In the genomic region with DNA sequence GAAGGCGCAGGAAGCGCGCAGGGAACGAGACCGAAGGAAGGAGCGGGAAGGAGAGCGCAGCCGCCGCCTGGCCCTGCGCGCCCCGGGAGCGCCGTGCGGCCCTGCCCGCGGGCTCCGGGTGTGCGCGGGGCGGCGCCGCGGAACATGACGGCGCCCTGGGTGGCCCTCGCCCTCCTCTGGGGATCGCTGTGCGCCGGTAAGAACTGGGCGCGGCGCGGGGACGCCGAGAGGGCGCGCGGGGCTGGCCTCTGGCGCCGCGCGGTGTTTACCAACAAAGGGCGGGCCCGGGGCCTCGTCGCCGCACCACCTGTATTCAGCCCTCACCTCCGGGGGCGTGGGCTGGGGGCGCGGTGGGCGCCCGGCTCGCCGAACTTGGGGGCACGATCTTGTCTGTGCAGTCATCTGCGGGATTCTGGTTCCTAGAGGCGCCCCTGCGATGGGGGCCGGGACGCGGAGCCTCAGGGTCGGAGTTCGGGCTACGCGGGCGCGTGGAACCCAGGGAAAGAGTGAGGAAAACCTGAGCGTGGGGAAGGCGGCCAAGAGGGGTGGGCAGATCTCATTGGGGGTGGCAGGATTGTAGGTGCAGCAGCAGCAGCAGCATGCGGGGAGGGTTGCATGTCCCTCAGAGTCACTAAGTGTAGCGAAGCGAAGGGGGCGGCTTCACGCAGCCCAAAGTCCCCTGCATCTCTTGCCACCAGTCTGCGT, we compare ENCODE assay signal across 8 cellular contexts. TPM values are rescaled to one million over a fixed set of nuclear protein-coding genes. Genes with fewer than 3 reads are reported as not detected.
DNase-seq lines count a peak whose midpoint lies in the region; ATAC-seq and TF ChIP-seq lines count a peak whose summit lies in the region.

No MANE protein-coding gene starts in this region.

- no peaks in the 10 kb centered on the region for H3K4me1 ChIP-seq in GM23248 (ENCODE audit: insufficient read depth)
- H3K4me1 ChIP-seq in heart left ventricle = peaks cover 0 to 47% (median 34%) of the 10 kb centered on the region in 12 donors

- peak overlapping the region; percentile 88 for H2AFZ ChIP-seq in GM23248

- no peaks in the 10 kb centered on the region for H4K20me1 ChIP-seq in GM23248 (ENCODE audit: insufficient read depth)

- TF ChIP-seq POLR2A in NB4 (IDR thresholded peaks at IDR 0.05; ENCODE audit: extremely low read depth, insufficient read length) (no peak), heart left ventricle (IDR thresholded peaks at IDR 0.05) (peak in 1 of 2 donors; percentile 9)

- intact Hi-C loops in heart left ventricle (cut with DNase I) = loop anchor here in 2 of 10 donors (5.0 to 10.0 kb wide), 2 partner anchors 317 to 320 kb away; a partner anchor contains a TSS

- no peaks in the 10 kb centered on the region for H3K9me3 ChIP-seq in GM23248 (ENCODE audit: low read depth)
- no peaks in the 10 kb centered on the region for H3K9me3 ChIP-seq in heart left ventricle

- H3F3A ChIP-seq in GM23248 (ENCODE audit: insufficient read depth) = peaks cover 4% of the 10 kb centered on the region; the same call in 1 of the 2 replicates

- H3K4me3 ChIP-seq in GM23248 (peak overlapping the region; percentile 79), NB4 (ENCODE audit: low read depth, low read length) (peak overlapping the region; percentile 59), heart left ventricle (peak overlapping the region; percentile 76 to 98 (median 89))

- ATAC-seq in heart left ventricle = peak in 3 of 4 donors; percentile 16 to 41 (median 40)

- in situ Hi-C loops in GM23248 (cut with MboI) = no loop called here

- peak overlapping the region; percentile 96 for H3K27ac Mint-ChIP-seq in activated naive CD4-positive, alpha-beta T cell treated with anti-CD3 and anti-CD28 coated beads, Interleukin-2, amount 50 U/mL, for 24 hours

- no peaks in the 10 kb centered on the region for H3K27me3 Mint-ChIP-seq in activated naive CD4-positive, alpha-beta T cell treated with anti-CD3 and anti-CD28 coated beads, Interleukin-2, amount 50 U/mL, for 24 hours

- peak overlapping the region; percentile 80 for H3K9ac ChIP-seq in GM23248

- H3K4me3 Mint-ChIP-seq in activated naive CD4-positive, alpha-beta T cell treated with anti-CD3 and anti-CD28 coated beads, Interleukin-2, amount 50 U/mL, for 24 hours = peak overlapping the region; percentile 97

- H3K36me3 ChIP-seq in GM23248 (ENCODE audit: low read depth) (no peaks in the 10 kb centered on the region), heart left ventricle (no peaks in the 10 kb centered on the region)

- TF ChIP-seq CTCF in NB4 (IDR thresholded peaks at IDR 0.05; ENCODE audit: low read depth, low read length) (no peak), heart left ventricle (IDR thresholded peaks at IDR 0.05) (no peak)

- H3K27ac ChIP-seq in GM23248 (no peak overlapping the region), heart left ventricle (peak overlapping the region; percentile 75 to 95 (median 82))

- H3K4me1 Mint-ChIP-seq in activated naive CD4-positive, alpha-beta T cell treated with anti-CD3 and anti-CD28 coated beads, Interleukin-2, amount 50 U/mL, for 24 hours = peaks cover 15% of the 10 kb centered on the region

- DNase-seq in DMS153 treated with DMSO at 0.1 percent for 48 hours (lab: John Stamatoyannopoulos, UW; ENCODE audit: unreplicated experiment) (peak; percentile 0), DMS153 (lab: John Stamatoyannopoulos, UW) (no peak), GM23248 (peak; percentile 65), NB4 (ENCODE audit: low read depth) (peak; percentile 48), heart left ventricle (peak in 2 of 5 donors; percentile 36 to 67), pons (ENCODE audit: low spot score) (peak; percentile 14), SKM-1 (lab: John Stamatoyannopoulos, UW; ENCODE audit: unreplicated experiment) (no peak)

- no peaks in the 10 kb centered on the region for H3K79me2 ChIP-seq in GM23248 (ENCODE audit: insufficient read depth)

- peak overlapping the region; percentile 85 for H3K4me2 ChIP-seq in GM23248 (ENCODE audit: unreplicated experiment)

- H3K9me2 ChIP-seq in GM23248 (ENCODE audit: insufficient read depth) = no peaks in the 10 kb centered on the region

- H3K27me3 ChIP-seq in GM23248 (replicated peaks; ENCODE audit: insufficient read depth) (no peaks in the 10 kb centered on the region), heart left ventricle (peaks cover 0 to 9% (median 0%) of the 10 kb centered on the region in 9 donors)

- no peaks in the 10 kb centered on the region for H3K36me3 Mint-ChIP-seq in activated naive CD4-positive, alpha-beta T cell treated with anti-CD3 and anti-CD28 coated beads, Interleukin-2, amount 50 U/mL, for 24 hours

- no peaks in the 10 kb centered on the region for H3K9me3 Mint-ChIP-seq in activated naive CD4-positive, alpha-beta T cell treated with anti-CD3 and anti-CD28 coated beads, Interleukin-2, amount 50 U/mL, for 24 hours

- WGBS in GM23248 (ENCODE audit: low coverage in 1 of 2, low lambda C conversion rate in 2 of 2, missing lambda C conversion rate in 2 of 2), 2 experiments = 1 to 3% methylated on average over 39 to 53 of the region's 77 CpGs
- WGBS in heart left ventricle, 4 donors = 0 to 1% (median 1%) methylated on average over 34 to 77 of the region's 77 CpGs

RNA-seq across cellular contexts. Expression of a gene that starts 0.6 kb away (rescaled TPM):
- total RNA-seq in GM23248 (2014; rRNA removed; shearing (Covaris generic)) = 0.76 TPM in 2 replicates
- polyA plus RNA-seq in GM23248 (2016; fragmentation: Nextera tagmentation; extraction: Ambion mirVana) (0.16 TPM in 2 replicates), heart left ventricle (1 to 10 TPM; 1.3 to 1.5 TPM)
- 10 to 100 TPM in 1 of 9 donors, 1 to 10 TPM in 8; 3.5 to 12.4 (median 6.2) TPM for total RNA-seq in heart left ventricle

RNA-seq across cellular contexts. Expression of a gene that starts 41.8 kb away (rescaled TPM):
- 6.4 and 8.6 TPM in 2 replicates for total RNA-seq in GM23248 (2014; rRNA removed; shearing (Covaris generic))
- 8.2 and 9.0 TPM in 2 replicates for polyA plus RNA-seq in GM23248 (2016; fragmentation: Nextera tagmentation; extraction: Ambion mirVana)
- 10 to 100 TPM; 18.3 to 35.6 (median 25.0) TPM for total RNA-seq in heart left ventricle
- 10 to 100 TPM; 19.1 to 35.9 TPM for polyA plus RNA-seq in heart left ventricle

Comparison
In these comparisons a context has a peak if more than half of its experiments do, and no peak if none do; other contexts are left out.
1. DNase-seq: peak in DMS153 treated with DMSO at 0.1 percent for 48 hours (single experiment), GM23248 (single experiment), NB4 (single experiment) and pons (single experiment); none in DMS153 (single experiment) and SKM-1 (single experiment).
2. Peak in every context shown above with its lines, with median percentiles within 50 percentile points of each other: H3K4me3 ChIP-seq.